Comparison of ENCODE assay signal across 1 cellular context in the genomic region with DNA sequence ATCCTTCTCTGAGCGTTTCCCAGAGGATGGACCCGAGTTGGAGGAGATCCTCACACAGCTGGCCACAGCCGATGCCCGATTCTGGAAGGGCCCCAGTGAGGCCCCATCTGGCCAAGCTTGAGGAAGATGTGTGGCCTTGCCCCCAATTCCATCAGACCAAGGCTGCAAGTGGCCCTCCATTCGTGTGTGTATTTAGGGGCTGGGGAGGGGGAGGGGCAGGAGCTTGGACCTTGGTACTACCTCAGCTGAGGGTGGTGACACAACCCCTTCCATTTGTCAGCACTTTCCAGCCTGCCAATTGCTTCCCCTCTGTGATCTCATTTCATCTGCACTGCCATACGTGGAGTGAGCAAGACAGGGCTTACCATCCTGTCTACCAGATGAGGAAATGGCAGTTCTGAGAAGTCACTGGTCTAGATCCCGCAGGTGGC.
TF ChIP-seq lines count a peak whose summit lies in the region.

No MANE protein-coding gene starts in this region.

TF ChIP-seq in HepG2, 621 proteins besides CTCF, POLR2A, EP300 and RAD21 (continues in another document):
- TF ChIP-seq MAFF (IDR thresholded peaks at IDR 0.05; ENCODE audit: low read depth, low read length) (peak; percentile 55; the same call in 1 of the 2 replicates), ZNF782 (CRISPR knock-in tag; IDR thresholded peaks at IDR 0.05; ENCODE audit: borderline replicate concordance) (no peak), SAP130 (CRISPR knock-in tag; IDR thresholded peaks at IDR 0.05; ENCODE audit: low read depth) (peak; percentile 70), ZNF800 (CRISPR knock-in tag; IDR thresholded peaks at IDR 0.05) (no peak), ZNF746 (CRISPR knock-in tag; IDR thresholded peaks at IDR 0.05) (no peak), ZNF335 (CRISPR knock-in tag; IDR thresholded peaks at IDR 0.05) (no peak), PATZ1 (CRISPR knock-in tag; IDR thresholded peaks at IDR 0.05) (no peak), MED1 (CRISPR knock-in tag; IDR thresholded peaks at IDR 0.05) (peak; percentile 31; the same call in 1 of the 2 replicates), SP5 (CRISPR knock-in tag; IDR thresholded peaks at IDR 0.05; ENCODE audit: borderline replicate concordance, low read depth) (peak; percentile 83), E2F5 (CRISPR knock-in tag; conservative IDR thresholded peaks at IDR 0.05) (no peak), CAMTA2 (CRISPR knock-in tag; IDR thresholded peaks at IDR 0.05; ENCODE audit: borderline replicate concordance) (no peak), YY1 (IDR thresholded peaks at IDR 0.05; ENCODE audit: insufficient read depth, insufficient replicate concordance, low read depth, low read length) (no peak), RFXAP (CRISPR knock-in tag; IDR thresholded peaks at IDR 0.05; ENCODE audit: borderline replicate concordance) (no peak), NR2F2 (IDR thresholded peaks at IDR 0.05; ENCODE audit: borderline replicate concordance, low read depth) (no peak), ELK4 (CRISPR knock-in tag; IDR thresholded peaks at IDR 0.05; ENCODE audit: borderline replicate concordance) (no peak), DNMT1 (CRISPR knock-in tag; IDR thresholded peaks at IDR 0.05) (0 out of 2 replicates have a peak, but pooled peaks have one; percentile 39), CC2D1A (CRISPR knock-in tag; IDR thresholded peaks at IDR 0.05) (no peak), THAP11 (CRISPR knock-in tag; IDR thresholded peaks at IDR 0.05) (peak; percentile 33; the same call in 1 of the 2 replicates)
- TF ChIP-seq, protein P1, sequence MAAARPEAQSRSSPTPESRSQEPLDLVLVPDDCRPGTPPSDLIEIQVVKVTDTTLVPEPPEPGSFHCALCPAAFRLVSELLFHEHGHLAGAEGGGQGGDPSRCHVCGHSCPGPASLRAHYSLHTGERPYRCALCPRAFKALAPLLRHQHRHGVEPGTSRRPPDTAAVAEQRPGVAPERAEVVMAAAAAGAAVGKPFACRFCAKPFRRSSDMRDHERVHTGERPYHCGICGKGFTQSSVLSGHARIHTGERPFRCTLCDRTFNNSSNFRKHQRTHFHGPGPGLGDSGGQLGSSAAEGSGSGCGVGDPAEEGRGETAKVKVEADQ (CRISPR knock-in tag; IDR thresholded peaks at IDR 0.05; ENCODE audit: borderline replicate concordance): no peak
- TF ChIP-seq, protein P2, sequence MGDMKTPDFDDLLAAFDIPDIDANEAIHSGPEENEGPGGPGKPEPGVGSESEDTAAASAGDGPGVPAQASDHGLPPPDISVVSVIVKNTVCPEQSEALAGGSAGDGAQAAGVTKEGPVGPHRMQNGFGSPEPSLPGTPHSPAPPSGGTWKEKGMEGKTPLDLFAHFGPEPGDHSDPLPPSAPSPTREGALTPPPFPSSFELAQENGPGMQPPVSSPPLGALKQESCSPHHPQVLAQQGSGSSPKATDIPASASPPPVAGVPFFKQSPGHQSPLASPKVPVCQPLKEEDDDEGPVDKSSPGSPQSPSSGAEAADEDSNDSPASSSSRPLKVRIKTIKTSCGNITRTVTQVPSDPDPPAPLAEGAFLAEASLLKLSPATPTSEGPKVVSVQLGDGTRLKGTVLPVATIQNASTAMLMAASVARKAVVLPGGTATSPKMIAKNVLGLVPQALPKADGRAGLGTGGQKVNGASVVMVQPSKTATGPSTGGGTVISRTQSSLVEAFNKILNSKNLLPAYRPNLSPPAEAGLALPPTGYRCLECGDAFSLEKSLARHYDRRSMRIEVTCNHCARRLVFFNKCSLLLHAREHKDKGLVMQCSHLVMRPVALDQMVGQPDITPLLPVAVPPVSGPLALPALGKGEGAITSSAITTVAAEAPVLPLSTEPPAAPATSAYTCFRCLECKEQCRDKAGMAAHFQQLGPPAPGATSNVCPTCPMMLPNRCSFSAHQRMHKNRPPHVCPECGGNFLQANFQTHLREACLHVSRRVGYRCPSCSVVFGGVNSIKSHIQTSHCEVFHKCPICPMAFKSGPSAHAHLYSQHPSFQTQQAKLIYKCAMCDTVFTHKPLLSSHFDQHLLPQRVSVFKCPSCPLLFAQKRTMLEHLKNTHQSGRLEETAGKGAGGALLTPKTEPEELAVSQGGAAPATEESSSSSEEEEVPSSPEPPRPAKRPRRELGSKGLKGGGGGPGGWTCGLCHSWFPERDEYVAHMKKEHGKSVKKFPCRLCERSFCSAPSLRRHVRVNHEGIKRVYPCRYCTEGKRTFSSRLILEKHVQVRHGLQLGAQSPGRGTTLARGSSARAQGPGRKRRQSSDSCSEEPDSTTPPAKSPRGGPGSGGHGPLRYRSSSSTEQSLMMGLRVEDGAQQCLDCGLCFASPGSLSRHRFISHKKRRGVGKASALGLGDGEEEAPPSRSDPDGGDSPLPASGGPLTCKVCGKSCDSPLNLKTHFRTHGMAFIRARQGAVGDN (CRISPR knock-in tag; IDR thresholded peaks at IDR 0.05): peak; percentile 63
- TF ChIP-seq, protein P3, sequence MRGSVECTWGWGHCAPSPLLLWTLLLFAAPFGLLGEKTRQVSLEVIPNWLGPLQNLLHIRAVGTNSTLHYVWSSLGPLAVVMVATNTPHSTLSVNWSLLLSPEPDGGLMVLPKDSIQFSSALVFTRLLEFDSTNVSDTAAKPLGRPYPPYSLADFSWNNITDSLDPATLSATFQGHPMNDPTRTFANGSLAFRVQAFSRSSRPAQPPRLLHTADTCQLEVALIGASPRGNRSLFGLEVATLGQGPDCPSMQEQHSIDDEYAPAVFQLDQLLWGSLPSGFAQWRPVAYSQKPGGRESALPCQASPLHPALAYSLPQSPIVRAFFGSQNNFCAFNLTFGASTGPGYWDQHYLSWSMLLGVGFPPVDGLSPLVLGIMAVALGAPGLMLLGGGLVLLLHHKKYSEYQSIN (CRISPR knock-in tag; IDR thresholded peaks at IDR 0.05; ENCODE audit: borderline replicate concordance): no peak
- TF ChIP-seq, protein P4, sequence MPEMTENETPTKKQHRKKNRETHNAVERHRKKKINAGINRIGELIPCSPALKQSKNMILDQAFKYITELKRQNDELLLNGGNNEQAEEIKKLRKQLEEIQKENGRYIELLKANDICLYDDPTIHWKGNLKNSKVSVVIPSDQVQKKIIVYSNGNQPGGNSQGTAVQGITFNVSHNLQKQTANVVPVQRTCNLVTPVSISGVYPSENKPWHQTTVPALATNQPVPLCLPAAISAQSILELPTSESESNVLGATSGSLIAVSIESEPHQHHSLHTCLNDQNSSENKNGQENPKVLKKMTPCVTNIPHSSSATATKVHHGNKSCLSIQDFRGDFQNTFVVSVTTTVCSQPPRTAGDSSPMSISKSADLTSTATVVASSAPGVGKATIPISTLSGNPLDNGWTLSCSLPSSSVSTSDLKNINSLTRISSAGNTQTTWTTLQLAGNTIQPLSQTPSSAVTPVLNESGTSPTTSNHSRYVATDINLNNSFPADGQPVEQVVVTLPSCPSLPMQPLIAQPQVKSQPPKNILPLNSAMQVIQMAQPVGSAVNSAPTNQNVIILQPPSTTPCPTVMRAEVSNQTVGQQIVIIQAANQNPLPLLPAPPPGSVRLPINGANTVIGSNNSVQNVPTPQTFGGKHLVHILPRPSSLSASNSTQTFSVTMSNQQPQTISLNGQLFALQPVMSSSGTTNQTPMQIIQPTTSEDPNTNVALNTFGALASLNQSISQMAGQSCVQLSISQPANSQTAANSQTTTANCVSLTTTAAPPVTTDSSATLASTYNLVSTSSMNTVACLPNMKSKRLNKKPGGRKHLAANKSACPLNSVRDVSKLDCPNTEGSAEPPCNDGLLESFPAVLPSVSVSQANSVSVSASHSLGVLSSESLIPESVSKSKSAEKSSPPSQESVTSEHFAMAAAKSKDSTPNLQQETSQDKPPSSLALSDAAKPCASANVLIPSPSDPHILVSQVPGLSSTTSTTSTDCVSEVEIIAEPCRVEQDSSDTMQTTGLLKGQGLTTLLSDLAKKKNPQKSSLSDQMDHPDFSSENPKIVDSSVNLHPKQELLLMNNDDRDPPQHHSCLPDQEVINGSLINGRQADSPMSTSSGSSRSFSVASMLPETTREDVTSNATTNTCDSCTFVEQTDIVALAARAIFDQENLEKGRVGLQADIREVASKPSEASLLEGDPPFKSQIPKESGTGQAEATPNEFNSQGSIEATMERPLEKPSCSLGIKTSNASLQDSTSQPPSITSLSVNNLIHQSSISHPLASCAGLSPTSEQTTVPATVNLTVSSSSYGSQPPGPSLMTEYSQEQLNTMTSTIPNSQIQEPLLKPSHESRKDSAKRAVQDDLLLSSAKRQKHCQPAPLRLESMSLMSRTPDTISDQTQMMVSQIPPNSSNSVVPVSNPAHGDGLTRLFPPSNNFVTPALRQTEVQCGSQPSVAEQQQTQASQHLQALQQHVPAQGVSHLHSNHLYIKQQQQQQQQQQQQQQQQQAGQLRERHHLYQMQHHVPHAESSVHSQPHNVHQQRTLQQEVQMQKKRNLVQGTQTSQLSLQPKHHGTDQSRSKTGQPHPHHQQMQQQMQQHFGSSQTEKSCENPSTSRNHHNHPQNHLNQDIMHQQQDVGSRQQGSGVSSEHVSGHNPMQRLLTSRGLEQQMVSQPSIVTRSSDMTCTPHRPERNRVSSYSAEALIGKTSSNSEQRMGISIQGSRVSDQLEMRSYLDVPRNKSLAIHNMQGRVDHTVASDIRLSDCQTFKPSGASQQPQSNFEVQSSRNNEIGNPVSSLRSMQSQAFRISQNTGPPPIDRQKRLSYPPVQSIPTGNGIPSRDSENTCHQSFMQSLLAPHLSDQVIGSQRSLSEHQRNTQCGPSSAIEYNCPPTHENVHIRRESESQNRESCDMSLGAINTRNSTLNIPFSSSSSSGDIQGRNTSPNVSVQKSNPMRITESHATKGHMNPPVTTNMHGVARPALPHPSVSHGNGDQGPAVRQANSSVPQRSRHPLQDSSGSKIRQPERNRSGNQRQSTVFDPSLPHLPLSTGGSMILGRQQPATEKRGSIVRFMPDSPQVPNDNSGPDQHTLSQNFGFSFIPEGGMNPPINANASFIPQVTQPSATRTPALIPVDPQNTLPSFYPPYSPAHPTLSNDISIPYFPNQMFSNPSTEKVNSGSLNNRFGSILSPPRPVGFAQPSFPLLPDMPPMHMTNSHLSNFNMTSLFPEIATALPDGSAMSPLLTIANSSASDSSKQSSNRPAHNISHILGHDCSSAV (CRISPR knock-in tag; IDR thresholded peaks at IDR 0.05; ENCODE audit: borderline replicate concordance): no peak
- TF ChIP-seq, protein P5, sequence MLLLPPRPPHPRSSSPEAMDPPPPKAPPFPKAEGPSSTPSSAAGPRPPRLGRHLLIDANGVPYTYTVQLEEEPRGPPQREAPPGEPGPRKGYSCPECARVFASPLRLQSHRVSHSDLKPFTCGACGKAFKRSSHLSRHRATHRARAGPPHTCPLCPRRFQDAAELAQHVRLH (CRISPR knock-in tag; IDR thresholded peaks at IDR 0.05; ENCODE audit: borderline replicate concordance, low read depth): 0 out of 2 replicates have a peak, but pooled peaks have one; percentile 30
- TF ChIP-seq, protein P6, sequence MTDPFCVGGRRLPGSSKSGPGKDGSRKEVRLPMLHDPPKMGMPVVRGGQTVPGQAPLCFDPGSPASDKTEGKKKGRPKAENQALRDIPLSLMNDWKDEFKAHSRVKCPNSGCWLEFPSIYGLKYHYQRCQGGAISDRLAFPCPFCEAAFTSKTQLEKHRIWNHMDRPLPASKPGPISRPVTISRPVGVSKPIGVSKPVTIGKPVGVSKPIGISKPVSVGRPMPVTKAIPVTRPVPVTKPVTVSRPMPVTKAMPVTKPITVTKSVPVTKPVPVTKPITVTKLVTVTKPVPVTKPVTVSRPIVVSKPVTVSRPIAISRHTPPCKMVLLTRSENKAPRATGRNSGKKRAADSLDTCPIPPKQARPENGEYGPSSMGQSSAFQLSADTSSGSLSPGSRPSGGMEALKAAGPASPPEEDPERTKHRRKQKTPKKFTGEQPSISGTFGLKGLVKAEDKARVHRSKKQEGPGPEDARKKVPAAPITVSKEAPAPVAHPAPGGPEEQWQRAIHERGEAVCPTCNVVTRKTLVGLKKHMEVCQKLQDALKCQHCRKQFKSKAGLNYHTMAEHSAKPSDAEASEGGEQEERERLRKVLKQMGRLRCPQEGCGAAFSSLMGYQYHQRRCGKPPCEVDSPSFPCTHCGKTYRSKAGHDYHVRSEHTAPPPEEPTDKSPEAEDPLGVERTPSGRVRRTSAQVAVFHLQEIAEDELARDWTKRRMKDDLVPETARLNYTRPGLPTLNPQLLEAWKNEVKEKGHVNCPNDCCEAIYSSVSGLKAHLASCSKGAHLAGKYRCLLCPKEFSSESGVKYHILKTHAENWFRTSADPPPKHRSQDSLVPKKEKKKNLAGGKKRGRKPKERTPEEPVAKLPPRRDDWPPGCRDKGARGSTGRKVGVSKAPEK (CRISPR knock-in tag; IDR thresholded peaks at IDR 0.05; ENCODE audit: borderline replicate concordance): no peak
